18 cellular contexts compared by ENCODE assay signal in the genomic region with DNA sequence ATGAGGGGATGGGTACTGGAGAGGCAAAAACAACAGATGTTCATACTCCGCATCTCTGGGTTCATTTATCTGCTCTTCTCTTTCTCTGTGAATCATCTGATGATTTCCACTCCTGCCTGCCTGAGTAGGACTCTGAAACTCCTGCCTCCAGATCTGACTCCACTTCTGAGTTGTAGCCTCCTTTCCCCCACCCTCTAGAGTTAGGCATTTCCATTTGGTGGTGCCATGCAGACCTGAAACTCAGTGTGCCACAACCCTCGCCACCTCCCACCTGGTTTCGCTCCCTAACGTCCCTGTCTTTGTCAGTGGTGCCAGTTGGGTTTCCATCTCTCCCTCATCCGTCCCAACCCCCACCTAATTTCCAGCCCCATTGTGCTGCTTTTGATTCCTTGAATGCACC.
DNase-seq lines count a peak whose midpoint lies in the region; TF ChIP-seq lines count a peak whose summit lies in the region.
"Had no signal": no experiment of that assay in that cellular context is flagged by ENCODE, and none has a peak within 500 bp of the region (broad histone marks: within the 10 kb centered on the region; RNA-seq: fewer than 3 reads in every experiment).

No MANE protein-coding gene starts in this region.

- peak; percentile 78 for DNase-seq in activated CD4-positive, alpha-beta T cell treated with anti-CD3 and anti-CD28 coated beads for 48 hours
- no peak for DNase-seq in activated CD4-positive, alpha-beta T cell treated with anti-CD3 and anti-CD28 coated beads, Interleukin-2, amount 10 ng/mL, durations not matched to agents 7 days and 5 days
- peak; percentile 76 for DNase-seq in activated T-cell treated with anti-CD3 and anti-CD28 coated beads, Interleukin-2, amount 50 U/mL, for 24 hours
- peak; percentile 9 for DNase-seq in islet precursor cell
- DNase-seq in stimulated activated CD4-positive, alpha-beta T cell treated with anti-CD3 and anti-CD28 coated beads, TNF-alpha, amount 100 ng/mL, for 48 hours (ENCODE audit: low read depth in 3 of 3): peak in 2 of 3 donors; percentile 66 to 67
- DNase-seq in cortex of kidney (lab: John Stamatoyannopoulos, UW): no peak
- no peak for DNase-seq in thyroid gland
- no peak for DNase-seq in NCI-H526 (lab: John Stamatoyannopoulos, UW)
- DNase-seq: brain microvascular endothelial cell, C1 segment of cervical spinal cord, dermis blood vessel endothelial cell, GF-D8, NCI-H1436 treated with DMSO at 0.1 percent for 48 hours, NCI-H226, retina, T-helper 1 cell had no signal

- no peaks in the 10 kb centered on the region for H3K27me3 ChIP-seq in thyroid gland
- H3K27me3 ChIP-seq: brain microvascular endothelial cell, neutrophil had no signal

- H3K4me3 Mint-ChIP-seq in activated CD4-positive, alpha-beta T cell treated with anti-CD3 and anti-CD28 coated beads, Interleukin-2, amount 10 ng/mL, durations not matched to agents 7 days and 5 days: no peak overlapping the region
- H3K4me3 Mint-ChIP-seq in activated T-cell treated with anti-CD3 and anti-CD28 coated beads, Interleukin-2, amount 50 U/mL, for 24 hours: peak overlapping the region; percentile 2

- H3K4me3 ChIP-seq in thyroid gland (replicated peaks in 1 of 3): no peak overlapping the region

- H3K27me3 Mint-ChIP-seq in activated CD4-positive, alpha-beta T cell treated with anti-CD3 and anti-CD28 coated beads, Interleukin-2, amount 10 ng/mL, durations not matched to agents 7 days and 5 days: no peaks in the 10 kb centered on the region
- no peaks in the 10 kb centered on the region for H3K27me3 Mint-ChIP-seq in activated T-cell treated with anti-CD3 and anti-CD28 coated beads, Interleukin-2, amount 50 U/mL, for 24 hours

- TF ChIP-seq POLR2A in thyroid gland (IDR thresholded peaks at IDR 0.05): no peak

- CTCF ChIA-PET in activated CD4-positive, alpha-beta T cell treated with anti-CD3 and anti-CD28 coated beads, Interleukin-2, amount 10 ng/mL, durations not matched to agents 7 days and 5 days (lab: Charles Lee): no interaction called here

- H3K9me3 Mint-ChIP-seq in activated CD4-positive, alpha-beta T cell treated with anti-CD3 and anti-CD28 coated beads, Interleukin-2, amount 10 ng/mL, durations not matched to agents 7 days and 5 days: no peaks in the 10 kb centered on the region
- no peaks in the 10 kb centered on the region for H3K9me3 Mint-ChIP-seq in activated T-cell treated with anti-CD3 and anti-CD28 coated beads, Interleukin-2, amount 50 U/mL, for 24 hours

- H3K9me3 ChIP-seq in thyroid gland: no peaks in the 10 kb centered on the region
- H3K9me3 ChIP-seq: neutrophil had no signal

- peaks cover 52% of the 10 kb centered on the region for H3K4me1 Mint-ChIP-seq in activated CD4-positive, alpha-beta T cell treated with anti-CD3 and anti-CD28 coated beads, Interleukin-2, amount 10 ng/mL, durations not matched to agents 7 days and 5 days
- H3K4me1 Mint-ChIP-seq in activated T-cell treated with anti-CD3 and anti-CD28 coated beads, Interleukin-2, amount 50 U/mL, for 24 hours (ENCODE audit: low read depth): peaks cover 79% of the 10 kb centered on the region

- H3K27ac Mint-ChIP-seq in activated CD4-positive, alpha-beta T cell treated with anti-CD3 and anti-CD28 coated beads, Interleukin-2, amount 10 ng/mL, durations not matched to agents 7 days and 5 days: no peak overlapping the region
- peak overlapping the region; percentile 89 for H3K27ac Mint-ChIP-seq in activated T-cell treated with anti-CD3 and anti-CD28 coated beads, Interleukin-2, amount 50 U/mL, for 24 hours

- no peaks in the 10 kb centered on the region for H3K36me3 ChIP-seq in thyroid gland
- H3K36me3 ChIP-seq: brain microvascular endothelial cell had no signal

- POLR2A ChIA-PET in activated CD4-positive, alpha-beta T cell treated with anti-CD3 and anti-CD28 coated beads, Interleukin-2, amount 10 ng/mL, durations not matched to agents 7 days and 5 days (lab: Charles Lee): no interaction called here

- TF ChIP-seq CTCF in thyroid gland (IDR thresholded peaks at IDR 0.05): no peak

- H3K4me1 ChIP-seq in thyroid gland: no peaks in the 10 kb centered on the region

- intact Hi-C loops in thyroid gland (cut with DNase I): no loop called here

- 80 to 82% methylated on average over 5 of the region's 5 CpGs for WGBS in thyroid gland, 2 donors

- H3K27ac ChIP-seq in thyroid gland: no peak overlapping the region
- H3K27ac ChIP-seq: brain microvascular endothelial cell, neutrophil, VCaP had no signal

- H3K36me3 Mint-ChIP-seq in activated CD4-positive, alpha-beta T cell treated with anti-CD3 and anti-CD28 coated beads, Interleukin-2, amount 10 ng/mL, durations not matched to agents 7 days and 5 days (ENCODE audit: low read depth): peaks cover 31% of the 10 kb centered on the region
- H3K36me3 Mint-ChIP-seq in activated T-cell treated with anti-CD3 and anti-CD28 coated beads, Interleukin-2, amount 50 U/mL, for 24 hours (ENCODE audit: low read depth): peaks cover 36% of the 10 kb centered on the region

Comparison
In these comparisons a context has a peak if more than half of its experiments do, and no peak if none do; other contexts are left out.
1. DNase-seq: peak in activated CD4-positive, alpha-beta T cell treated with anti-CD3 and anti-CD28 coated beads for 48 hours (single experiment), activated T-cell treated with anti-CD3 and anti-CD28 coated beads, Interleukin-2, amount 50 U/mL, for 24 hours (single experiment), islet precursor cell (single experiment) and stimulated activated CD4-positive, alpha-beta T cell treated with anti-CD3 and anti-CD28 coated beads, TNF-alpha, amount 100 ng/mL, for 48 hours (2 of 3); none in activated CD4-positive, alpha-beta T cell treated with anti-CD3 and anti-CD28 coated beads, Interleukin-2, amount 10 ng/mL, durations not matched to agents 7 days and 5 days (single experiment), cortex of kidney (single experiment), thyroid gland (0 of 2) and NCI-H526 (0 of 2).